In genomic region chr15:42891569-42891968, GRCh38 we compare ENCODE assay signal across 24 cellular contexts. TPM values are rescaled to one million over a fixed set of nuclear protein-coding genes. Genes with fewer than 3 reads are reported as not detected.
DNase-seq lines count a peak whose midpoint lies in the region; FAIRE-seq and TF ChIP-seq lines count a peak whose summit lies in the region.
"Had no signal": no experiment of that assay in that cellular context is flagged by ENCODE, and none has a peak within 500 bp of the region (broad histone marks: within the 10 kb centered on the region; RNA-seq: fewer than 3 reads in every experiment).

No MANE protein-coding gene starts in this region.

- no peaks in the 10 kb centered on the region for H3K4me1 Mint-ChIP-seq in endodermal cell
- peaks cover 12% of the 10 kb centered on the region for H3K4me1 Mint-ChIP-seq in activated naive CD4-positive, alpha-beta T cell treated with anti-CD3 and anti-CD28 coated beads for 36 hours (ENCODE audit: low read depth)
- H3K4me1 Mint-ChIP-seq: neural crest cell had no signal

- no peak overlapping the region for H3K4me3 Mint-ChIP-seq in endodermal cell
- no peak overlapping the region for H3K4me3 Mint-ChIP-seq in activated naive CD4-positive, alpha-beta T cell treated with anti-CD3 and anti-CD28 coated beads for 36 hours
- H3K4me3 Mint-ChIP-seq: activated CD4-positive, alpha-beta T cell treated with anti-CD3 and anti-CD28 coated beads, Interleukin-2, amount 10 ng/mL, durations not matched to agents 24 days and 14 days; neural crest cell; T-helper 1 cell treated with Interleukin-12 subunit alpha and Interleukin-12 subunit beta and Interleukin-4 antibody, amounts not matched to agents 30 μg/mL and 1 μg/mL, for 36 hours had no signal

- H3K27ac Mint-ChIP-seq in endodermal cell: peak overlapping the region; percentile 31
- H3K27ac Mint-ChIP-seq in activated naive CD4-positive, alpha-beta T cell treated with anti-CD3 and anti-CD28 coated beads for 36 hours: no peak overlapping the region
- H3K27ac Mint-ChIP-seq: activated CD4-positive, alpha-beta T cell treated with anti-CD3 and anti-CD28 coated beads, Interleukin-2, amount 10 ng/mL, durations not matched to agents 24 days and 14 days; T-helper 1 cell treated with Interleukin-12 subunit alpha and Interleukin-12 subunit beta and Interleukin-4 antibody, amounts not matched to agents 30 μg/mL and 1 μg/mL, for 36 hours had no signal

- H3K27me3 Mint-ChIP-seq in endodermal cell (ENCODE audit: insufficient read depth): no peaks in the 10 kb centered on the region
- no peaks in the 10 kb centered on the region for H3K27me3 Mint-ChIP-seq in activated naive CD4-positive, alpha-beta T cell treated with anti-CD3 and anti-CD28 coated beads for 36 hours (ENCODE audit: low read depth)
- H3K27me3 Mint-ChIP-seq: activated CD4-positive, alpha-beta T cell treated with anti-CD3 and anti-CD28 coated beads, Interleukin-2, amount 10 ng/mL, durations not matched to agents 24 days and 14 days had no signal

- no peak overlapping the region for H3K4me2 ChIP-seq in osteoblast (ENCODE audit: insufficient read depth, low read length)

- H3K36me3 ChIP-seq in endodermal cell (ENCODE audit: control insufficient read depth, insufficient read depth, low read length): no peaks in the 10 kb centered on the region
- H3K36me3 ChIP-seq in osteoblast (ENCODE audit: insufficient read depth, low read length): no peaks in the 10 kb centered on the region
- no peaks in the 10 kb centered on the region for H3K36me3 ChIP-seq in right atrium auricular region
- H3K36me3 ChIP-seq: breast epithelium, suprapubic skin had no signal

- H3K27me3 ChIP-seq in endodermal cell (ENCODE audit: control insufficient read depth, insufficient read depth, low read length, poor library complexity, severe bottlenecking) (no peaks in the 10 kb centered on the region), osteoblast (ENCODE audit: insufficient read depth, low read length) (no peaks in the 10 kb centered on the region), right atrium auricular region (no peaks in the 10 kb centered on the region)
- H3K27me3 ChIP-seq: breast epithelium, suprapubic skin had no signal

- TF ChIP-seq CTCF in endodermal cell (conservative IDR thresholded peaks at IDR 0.05) (no peak), osteoblast (IDR thresholded peaks at IDR 0.05; ENCODE audit: extremely low read depth, low read depth, low read length) (no peak), right atrium auricular region (IDR thresholded peaks at IDR 0.05) (no peak)

- 94% methylated on average over 3 of the region's 3 CpGs; no CpG with 5 or more reads in 1 of the 2 experiments for WGBS in endodermal cell (ENCODE audit: insufficient coverage in 1 of 2, insufficient read length in 1 of 2), 2 experiments

- CTCF ChIA-PET in activated naive CD4-positive, alpha-beta T cell treated with anti-CD3 and anti-CD28 coated beads for 36 hours (lab: Charles Lee): no interaction called here

- no peak overlapping the region for H3K27ac ChIP-seq in endodermal cell (ENCODE audit: low read depth, low read length)
- peak overlapping the region; percentile 18 for H3K27ac ChIP-seq in osteoblast (ENCODE audit: low read depth, low read length)
- no peak overlapping the region for H3K27ac ChIP-seq in right atrium auricular region
- H3K27ac ChIP-seq: breast epithelium, C4-2B, suprapubic skin had no signal

- peaks cover 23% of the 10 kb centered on the region for H3K79me2 ChIP-seq in osteoblast (ENCODE audit: insufficient read depth, low read length)

- no peak overlapping the region for H3K9ac ChIP-seq in endodermal cell (ENCODE audit: extremely low read depth, low read length, poor library complexity, severe bottlenecking)

- H3K4me1 ChIP-seq in endodermal cell (ENCODE audit: control insufficient read depth, insufficient read depth, low read length) (no peaks in the 10 kb centered on the region), osteoblast (ENCODE audit: insufficient read depth, low read length) (peaks cover 16% of the 10 kb centered on the region), right atrium auricular region (peaks cover 0 to 11% of the 10 kb centered on the region in 2 donors)
- H3K4me1 ChIP-seq: breast epithelium had no signal

- no peak overlapping the region for H3K4me3 ChIP-seq in endodermal cell (ENCODE audit: low read length)
- H3K4me3 ChIP-seq in osteoblast (ENCODE audit: insufficient read depth, low read length): no peak overlapping the region
- H3K4me3 ChIP-seq in right atrium auricular region: no peak overlapping the region
- H3K4me3 ChIP-seq: breast epithelium, suprapubic skin had no signal

- H3K9me3 ChIP-seq in endodermal cell (ENCODE audit: control insufficient read depth, low read length) (peaks cover 8% of the 10 kb centered on the region), osteoblast (ENCODE audit: low read depth, low read length) (peaks cover 2% of the 10 kb centered on the region), right atrium auricular region (no peaks in the 10 kb centered on the region)
- H3K9me3 ChIP-seq: breast epithelium, suprapubic skin had no signal

- peaks cover 18% of the 10 kb centered on the region for H3K36me3 Mint-ChIP-seq in endodermal cell (ENCODE audit: low read depth)
- H3K36me3 Mint-ChIP-seq in activated naive CD4-positive, alpha-beta T cell treated with anti-CD3 and anti-CD28 coated beads for 36 hours (ENCODE audit: low read depth): peaks cover 9% of the 10 kb centered on the region

- intact Hi-C loops in activated naive CD4-positive, alpha-beta T cell treated with anti-CD3 and anti-CD28 coated beads for 36 hours (cut with micrococcal nuclease): no loop called here

- peaks cover 13% of the 10 kb centered on the region for H3K9me3 Mint-ChIP-seq in endodermal cell
- peaks cover 11% of the 10 kb centered on the region for H3K9me3 Mint-ChIP-seq in activated naive CD4-positive, alpha-beta T cell treated with anti-CD3 and anti-CD28 coated beads for 36 hours

- DNase-seq in EH (ENCODE audit: low read depth) (peak; percentile 36), RCC 7860 (ENCODE audit: low spot score) (no peak), endodermal cell (no peak), osteoblast (ENCODE audit: insufficient read length, low spot score, missing footprints) (no peak), right atrium auricular region (ENCODE audit: low spot score) (no peak), NCI-H82 treated with DMSO at 0.1 percent for 48 hours (lab: John Stamatoyannopoulos, UW; ENCODE audit: unreplicated experiment) (no peak), COLO668 (lab: John Stamatoyannopoulos, UW; ENCODE audit: unreplicated experiment) (no peak)
- no peak for DNase-seq in activated naive CD4-positive, alpha-beta T cell treated with anti-CD3 and anti-CD28 coated beads for 36 hours
- DNase-seq: activated CD4-positive, alpha-beta T cell treated with anti-CD3 and anti-CD28 coated beads, Interleukin-2, amount 10 ng/mL, durations not matched to agents 24 days and 14 days; activated naive CD4-positive, alpha-beta T cell treated with Interleukin-2 at 50 U/mL for 16 hours; DMS79; effector CD4-positive, alpha-beta T cell; foreskin melanocyte; mammary epithelial cell; NCI-H774; right cardiac atrium; RPMI8226; stimulated activated CD4-positive, alpha-beta T cell treated with anti-CD3 and anti-CD28 coated beads, Interleukin-1b, Interleukin-23, amount 100 ng/mL, for 48 hours had no signal

- H2AFZ ChIP-seq in osteoblast (ENCODE audit: low read length): no peak overlapping the region

- peak; percentile 7 for FAIRE-seq in RCC 7860 (lab: Jason Lieb, UNC)
- FAIRE-seq: H54 had no signal

- H4K20me1 ChIP-seq in osteoblast (ENCODE audit: insufficient read depth, low read length): no peaks in the 10 kb centered on the region

RNA-seq across cellular contexts. Expression of gene TTBK2, which starts 29.0 kb away (rescaled TPM):
- 10 to 100 TPM; 17.9 to 24.8 TPM for total RNA-seq in endodermal cell
- polyA plus RNA-seq in endodermal cell (2013, experiment 1 of 2): 13.6 TPM
- 12.3 TPM for polyA plus RNA-seq in endodermal cell (2013, experiment 2 of 2)
- total RNA-seq in osteoblast: 13.0 and 15.2 TPM in 2 replicates
- total RNA-seq in right atrium auricular region: 10 to 100 TPM; 16.3 to 19.7 TPM
- 10 to 100 TPM; 13.5 to 15.7 TPM for total RNA-seq in activated naive CD4-positive, alpha-beta T cell treated with anti-CD3 and anti-CD28 coated beads for 36 hours
